1 cellular context compared by ENCODE assay signal in genomic region chr14:76089151-76089550, GRCh38.
TF ChIP-seq lines count a peak whose summit lies in the region.

No MANE protein-coding gene starts in this region.

TF ChIP-seq in GM23338, 12 proteins besides CTCF, POLR2A, EP300 and RAD21 (continued from another document):
- TF ChIP-seq REST (IDR thresholded peaks at IDR 0.05; ENCODE audit: unreplicated experiment) (no peak), JUNB (IDR thresholded peaks at IDR 0.05; ENCODE audit: unreplicated experiment) (no peak)
